1 cellular context compared by ENCODE assay signal in genomic region chr7:140898794-140899548, GRCh38.
TF ChIP-seq lines count a peak whose summit lies in the region.

No MANE protein-coding gene starts in this region.

TF ChIP-seq in GM23338, 12 proteins besides CTCF, POLR2A, EP300 and RAD21 (continued from another document):
- TF ChIP-seq NANOG (IDR thresholded peaks at IDR 0.05; ENCODE audit: borderline replicate concordance) (no peak), JUNB (IDR thresholded peaks at IDR 0.05; ENCODE audit: unreplicated experiment) (no peak), POLR2AphosphoS5 (IDR thresholded peaks at IDR 0.05; ENCODE audit: low read depth) (no peak), EZH2phosphoT487 (IDR thresholded peaks at IDR 0.05; ENCODE audit: unreplicated experiment) (no peak), ZNF114 (CRISPR knock-in tag; IDR thresholded peaks at IDR 0.05) (no peak), ETS1 (IDR thresholded peaks at IDR 0.05) (no peak), EZH2 (IDR thresholded peaks at IDR 0.05; ENCODE audit: low read depth, unreplicated experiment) (no peak), STAT1 (IDR thresholded peaks at IDR 0.05; ENCODE audit: unreplicated experiment) (no peak), CREB1 (CRISPR knock-in tag; IDR thresholded peaks at IDR 0.05; ENCODE audit: low read depth) (no peak), ZNF462 (CRISPR knock-in tag; IDR thresholded peaks at IDR 0.05) (no peak)
